20 cellular contexts compared by ENCODE assay signal in the genomic region with DNA sequence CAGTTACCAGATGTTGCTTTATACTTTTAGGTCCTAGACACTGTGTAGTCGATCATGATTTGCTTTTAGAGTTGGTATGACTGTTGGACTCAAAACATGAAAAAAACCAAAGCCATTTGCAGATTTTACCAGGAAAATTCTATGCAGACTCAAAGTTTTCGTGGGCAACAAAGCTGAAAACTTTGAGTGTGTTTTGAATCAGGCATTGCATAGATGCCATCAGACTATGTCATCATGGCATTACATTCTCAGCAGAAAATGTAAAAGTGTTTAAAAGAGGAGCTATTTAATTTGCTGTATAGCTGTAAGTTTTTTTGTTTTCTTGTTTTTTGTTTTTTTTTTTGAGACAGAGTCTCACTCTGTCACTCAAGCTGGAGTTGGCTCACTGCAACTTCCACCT.
"Had no signal": no experiment of that assay in that cellular context is flagged by ENCODE, and none has a peak within 500 bp of the region (broad histone marks: within the 10 kb centered on the region; RNA-seq: fewer than 3 reads in every experiment).

No MANE protein-coding gene starts in this region.

- H3K27me3 ChIP-seq: colonic mucosa, testis, uterus had no signal

- DNase-seq: activated CD8-positive, alpha-beta memory T cell treated with anti-CD3 and anti-CD28 coated beads for 24 hours; activated CD8-positive, alpha-beta memory T cell treated with anti-CD3 and anti-CD28 coated beads, Interleukin-2, amount 50 U/mL, for 4 hours; activated naive CD8-positive, alpha-beta T cell treated with anti-CD3 and anti-CD28 coated beads for 36 hours; activated T-cell treated with anti-CD3 and anti-CD28 coated beads, Interleukin-2, amount 50 U/mL, for 24 hours; colonic mucosa; glutamatergic neuron; hippocampal formation; left ventricle myocardium superior; mammary epithelial cell; natural killer cell; stimulated activated CD4-positive, alpha-beta T cell treated with anti-CD3 and anti-CD28 coated beads, Interleukin-15, amount 100 ng/mL, for 24 hours; stimulated activated CD8-positive, alpha-beta memory T cell treated with anti-CD3 and anti-CD28 coated beads, Interleukin-4, amount 100 ng/mL, for 48 hours; stimulated activated naive CD4-positive, alpha-beta T cell; T-helper 1 cell; testis; uterus; WERI-Rb-1 had no signal

- ATAC-seq: activated T-helper 17 cell treated with anti-CD3 and anti-CD28 coated beads, Interleukin-2, amount 50 U/mL, for 72 hours; left ventricle myocardium superior; natural killer cell; sciatic nerve had no signal

- H3K4me3 ChIP-seq: colonic mucosa, smooth muscle cell, testis, uterus had no signal

- H3K27ac ChIP-seq: colonic mucosa, testis, uterus, WERI-Rb-1 had no signal

- H3K4me1 ChIP-seq: colonic mucosa, testis, uterus had no signal

- H3K9me3 ChIP-seq: colonic mucosa, testis had no signal

- H3K36me3 ChIP-seq: uterus had no signal
